29 cellular contexts compared by ENCODE assay signal in genomic region chr2:79576431-79576830, GRCh38.
"Had no signal": no experiment of that assay in that cellular context is flagged by ENCODE, and none has a peak within 500 bp of the region (broad histone marks: within the 10 kb centered on the region; RNA-seq: fewer than 3 reads in every experiment).

No MANE protein-coding gene starts in this region.

- H3K27ac ChIP-seq: adrenal gland, body of pancreas, cardiac muscle cell, colonic mucosa, epithelial cell of prostate had no signal

- H3K36me3 ChIP-seq: adrenal gland, cardiac muscle cell, colonic mucosa had no signal

- DNase-seq: activated CD4-positive, alpha-beta memory T cell treated with anti-CD3 and anti-CD28 coated beads for 36 hours; activated CD4-positive, alpha-beta T cell treated with anti-CD3 and anti-CD28 coated beads for 36 hours; activated CD4-positive, alpha-beta T cell treated with anti-CD3 and anti-CD28 coated beads, Interleukin-2, amount 10 ng/mL, durations not matched to agents 24 days and 14 days; activated CD4-positive, CD25-positive, alpha-beta regulatory T cell; activated CD4-positive, CD25-positive, alpha-beta regulatory T cell treated with anti-CD3 and anti-CD28 coated beads, Interleukin-2, amount 50 U/mL, for 72 hours; activated CD8-positive, alpha-beta memory T cell treated with anti-CD3 and anti-CD28 coated beads, Interleukin-2, amount 10 ng/mL, durations not matched to agents 7 days and 5 days; activated CD8-positive, alpha-beta memory T cell treated with anti-CD3 and anti-CD28 coated beads, Interleukin-2, amount 50 U/mL, for 4 hours; activated CD8-positive, alpha-beta T cell treated with anti-CD3 and anti-CD28 coated beads, Interleukin-2, amount 10 ng/mL, durations not matched to agents 7 days and 5 days; activated effector memory CD4-positive, alpha-beta T cell treated with anti-CD3 and anti-CD28 coated beads, Interleukin-2, amount 50 U/mL, for 16 hours; activated naive CD4-positive, alpha-beta T cell treated with anti-CD3 and anti-CD28 coated beads for 36 hours; activated naive CD8-positive, alpha-beta T cell treated with anti-CD3 and anti-CD28 coated beads for 36 hours; activated naive CD8-positive, alpha-beta T cell treated with anti-CD3 and anti-CD28 coated beads, Interleukin-2, amount 50 U/mL, for 24 hours; activated T-cell treated with anti-CD3 and anti-CD28 coated beads, Interleukin-2, amount 50 U/mL, for 1 hour; activated T-cell treated with anti-CD3 and anti-CD28 coated beads, Interleukin-2, amount 50 U/mL, for 48 hours; adrenal gland; amygdala; aorta; body of pancreas; central memory CD4-positive, alpha-beta T cell; cerebellar nuclear complex; colonic mucosa; effector CD8-positive, alpha-beta T cell; foreskin fibroblast; head of caudate nucleus; T-helper 2 cell had no signal

- FAIRE-seq: endothelial cell of umbilical vein, frontal cortex had no signal

- H3K9me3 ChIP-seq: adrenal gland, body of pancreas, colonic mucosa had no signal

- ATAC-seq: activated CD4-positive, alpha-beta T cell treated with anti-CD3 and anti-CD28 coated beads for 36 hours; activated CD8-positive, alpha-beta memory T cell treated with anti-CD3 and anti-CD28 coated beads, Interleukin-2, amount 10 ng/mL, durations not matched to agents 7 days and 5 days; activated CD8-positive, alpha-beta T cell treated with anti-CD3 and anti-CD28 coated beads, Interleukin-2, amount 10 ng/mL, durations not matched to agents 7 days and 5 days; activated naive CD8-positive, alpha-beta T cell treated with anti-CD3 and anti-CD28 coated beads, Interleukin-2, amount 50 U/mL, for 24 hours; body of pancreas had no signal

- H3K4me3 ChIP-seq: adrenal gland, body of pancreas, cardiac muscle cell, colonic mucosa had no signal

- H3K27me3 ChIP-seq: adrenal gland, body of pancreas, cardiac muscle cell, colonic mucosa had no signal

- H3K4me1 ChIP-seq: adrenal gland, body of pancreas, colonic mucosa had no signal
